Comparison of ENCODE assay signal across 1 cellular context in the genomic region with DNA sequence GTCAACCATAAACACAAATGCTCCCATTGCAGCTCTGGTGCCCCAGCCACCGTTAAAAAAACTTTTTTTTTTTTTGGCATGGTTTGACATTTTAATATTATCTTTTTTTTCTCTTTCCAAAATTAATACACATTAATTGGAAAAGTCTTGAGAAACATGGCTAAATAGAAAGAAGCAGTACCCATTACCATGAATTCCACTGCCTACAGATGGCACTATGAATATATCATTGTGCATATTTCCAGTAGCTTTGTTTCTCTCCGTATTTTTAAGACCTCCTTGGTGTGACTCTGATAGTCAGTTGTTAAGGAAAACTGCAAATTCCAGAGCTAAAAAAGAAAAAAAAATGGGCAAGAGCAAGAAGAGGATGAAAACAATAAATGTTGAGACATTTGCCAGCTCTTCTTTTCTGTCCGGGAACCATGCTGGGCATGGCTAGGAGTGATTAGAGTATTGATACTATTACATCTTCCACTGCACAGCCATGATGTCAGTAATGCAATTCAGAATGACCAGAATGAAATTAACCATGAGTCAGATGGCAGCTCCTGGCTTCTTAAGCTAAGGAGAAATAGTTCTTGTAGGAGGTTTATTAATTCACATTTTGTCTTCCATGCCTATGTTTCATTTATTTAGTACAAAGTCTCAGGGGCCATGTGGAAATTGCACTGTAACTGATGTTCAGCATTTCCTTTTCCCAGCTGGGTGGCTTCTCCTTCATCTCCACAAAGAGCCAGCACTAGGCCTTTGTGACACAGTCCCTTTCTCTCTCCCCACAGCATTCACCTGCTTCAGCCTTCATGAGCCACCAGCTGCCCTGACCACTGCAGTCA.
TF ChIP-seq lines count a peak whose summit lies in the region.

No MANE protein-coding gene starts in this region.

TF ChIP-seq in SK-N-SH treated with all-trans-retinoic acid at 6 μM for 48 hours, 23 proteins besides CTCF, POLR2A, EP300 and RAD21 (continued from another document):
- TF ChIP-seq, protein P1, sequence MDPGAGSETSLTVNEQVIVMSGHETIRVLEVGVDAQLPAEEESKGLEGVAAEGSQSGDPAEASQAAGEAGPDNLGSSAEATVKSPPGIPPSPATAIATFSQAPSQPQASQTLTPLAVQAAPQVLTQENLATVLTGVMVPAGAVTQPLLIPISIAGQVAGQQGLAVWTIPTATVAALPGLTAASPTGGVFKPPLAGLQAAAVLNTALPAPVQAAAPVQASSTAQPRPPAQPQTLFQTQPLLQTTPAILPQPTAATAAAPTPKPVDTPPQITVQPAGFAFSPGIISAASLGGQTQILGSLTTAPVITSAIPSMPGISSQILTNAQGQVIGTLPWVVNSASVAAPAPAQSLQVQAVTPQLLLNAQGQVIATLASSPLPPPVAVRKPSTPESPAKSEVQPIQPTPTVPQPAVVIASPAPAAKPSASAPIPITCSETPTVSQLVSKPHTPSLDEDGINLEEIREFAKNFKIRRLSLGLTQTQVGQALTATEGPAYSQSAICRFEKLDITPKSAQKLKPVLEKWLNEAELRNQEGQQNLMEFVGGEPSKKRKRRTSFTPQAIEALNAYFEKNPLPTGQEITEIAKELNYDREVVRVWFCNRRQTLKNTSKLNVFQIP (CRISPR knock-in tag; IDR thresholded peaks at IDR 0.05; ENCODE audit: borderline replicate concordance, low read depth), result no peak
- no peak for TF ChIP-seq ZNF565 (CRISPR knock-in tag; conservative IDR thresholded peaks at IDR 0.05; ENCODE audit: low read depth)
- TF ChIP-seq ISL1 (CRISPR knock-in tag; IDR thresholded peaks at IDR 0.05), result peak; percentile 29; the same call in 1 of the 2 replicates
- peak; percentile 67; the same call in 1 of the 2 replicates for TF ChIP-seq ZFP3 (CRISPR knock-in tag; IDR thresholded peaks at IDR 0.05)
